1 cellular context compared by ENCODE assay signal in genomic region chr11:36019722-36020121, GRCh38.
TF ChIP-seq lines count a peak whose summit lies in the region.

No MANE protein-coding gene starts in this region.

TF ChIP-seq in HepG2, 621 proteins besides CTCF, POLR2A, EP300 and RAD21 (continued from another document):
- TF ChIP-seq ZBTB46 (CRISPR knock-in tag; IDR thresholded peaks at IDR 0.05; ENCODE audit: borderline replicate concordance) (no peak), MBNL3 (CRISPR knock-in tag; conservative IDR thresholded peaks at IDR 0.05) (no peak)
